ENCODE assay signal across 8 cellular contexts in genomic region chr19:15222738-15223648, GRCh38. TPM values are rescaled to one million over a fixed set of nuclear protein-coding genes. Genes with fewer than 3 reads are reported as not detected.
DNase-seq lines count a peak whose midpoint lies in the region; ATAC-seq, FAIRE-seq and TF ChIP-seq lines count a peak whose summit lies in the region.

No MANE protein-coding gene starts in this region.

- no peak overlapping the region for H3K9ac ChIP-seq in GM12878 (ENCODE audit: control insufficient read depth, insufficient read depth, low read length)

- ATAC-seq in HG02852 (IDR thresholded peaks at IDR 0.05; ENCODE audit: unreplicated experiment) (peak; percentile 87), GM12878 (peak; percentile 98), HG03378 (IDR thresholded peaks at IDR 0.05; ENCODE audit: unreplicated experiment) (no peak)

- H3K27me3 ChIP-seq in GM12878 (replicated peaks in 1 of 2; ENCODE audit: control insufficient read depth in 2 of 2, insufficient read depth in 2 of 2, low read length in 1 of 2), result no peaks in the 10 kb centered on the region; a peak in 1 of 4 replicates

- peak overlapping the region; percentile 67 for H3K4me3 ChIP-seq in GM12878

- H3K79me2 ChIP-seq in GM12878 (ENCODE audit: control insufficient read depth, insufficient read depth, low read length), result no peaks in the 10 kb centered on the region

- H3K9me3 ChIP-seq in GM12878 (replicated peaks; ENCODE audit: control insufficient read depth, insufficient read depth, low read length), result no peaks in the 10 kb centered on the region

- no peak for TF ChIP-seq RAD21 in GM12878 (IDR thresholded peaks at IDR 0.05; ENCODE audit: insufficient read depth, low read depth, low read length)

- H3K4me2 ChIP-seq in GM12878 (ENCODE audit: control insufficient read depth, insufficient read depth), result peak overlapping the region; percentile 98

- intact Hi-C loops in GM12878 (cut with micrococcal nuclease; ENCODE audit: unreplicated experiment), result no loop called here

- CTCF ChIA-PET in GM12878 (lab: Yijun Ruan, JAX), result no interaction called here

- 7% methylated on average over 38 of the region's 48 CpGs for WGBS in GM12878 (ENCODE audit: insufficient coverage, insufficient replicate concordance, low lambda C conversion rate, missing lambda C conversion rate)

- H3K36me3 ChIP-seq in GM12878 (ENCODE audit: control insufficient read depth in 2 of 2, insufficient read depth in 2 of 2, low read length in 1 of 2), result no peaks in the 10 kb centered on the region

- peaks cover 2% of the 10 kb centered on the region; the same call in 1 of the 2 replicates for H3K4me1 ChIP-seq in GM12878 (ENCODE audit: control insufficient read depth, insufficient read depth, low read length)

- peak overlapping the region; percentile 78 for H2AFZ ChIP-seq in GM12878 (ENCODE audit: control insufficient read depth, low read depth, low read length)

- in situ Hi-C loops in GM12878 (cut with MboI), result no loop called here

- no peaks in the 10 kb centered on the region for H4K20me1 ChIP-seq in GM12878 (ENCODE audit: control insufficient read depth, insufficient read depth)

- no TSS peak for BruUV-seq in GM12878 (replicated peaks; lab: Mats Ljungman, UMichigan)

- TF ChIP-seq EP300 in GM12878 (IDR thresholded peaks at IDR 0.05; ENCODE audit: borderline replicate concordance in 1 of 2, control insufficient read depth in 1 of 2, low read depth in 2 of 2, low read length in 2 of 2), result no peak

- DNase-seq in NCI-H2029 treated with DMSO at 0.1 percent for 48 hours (lab: John Stamatoyannopoulos, UW) (peak; percentile 85), GM12878 (ENCODE audit: low read depth, low spot score) (peak; percentile 45), hypothalamus (lab: John Stamatoyannopoulos, UW) (peak in 50 of 51 donors; percentile 31 to 96 (median 86)), renal cortical epithelial cell (ENCODE audit: low read depth) (peak; percentile 84)

- SMC1A ChIA-PET in GM12878 (lab: Charles Lee; ENCODE audit: uncharacterized antibody, unreplicated experiment), result no interaction called here

- FAIRE-seq in G401.6 (lab: Jason Lieb, UNC), result peak; percentile 19
- peak; percentile 96 for FAIRE-seq in TTC549 (lab: Jason Lieb, UNC)
- FAIRE-seq in GM12878 (lab: Jason Lieb, UNC), result peak; percentile 75

- POLR2A ChIA-PET in GM12878 (lab: Charles Lee), result no interaction called here

- no peak for TF ChIP-seq CTCF in GM12878 (IDR thresholded peaks at IDR 0.05 in 2 of 3, conservative IDR thresholded peaks at IDR 0.05 in 1 of 3; ENCODE audit: control insufficient read depth in 2 of 3, extremely low read depth in 1 of 3, insufficient read depth in 1 of 3, low read depth in 3 of 3, low read length in 3 of 3)

- RAD21 ChIA-PET in GM12878 (lab: Charles Lee; ENCODE audit: unreplicated experiment), result no interaction called here

- TF ChIP-seq POLR2A in GM12878 (IDR thresholded peaks at IDR 0.05; ENCODE audit: low read depth, low read length), result no peak

- H3K27ac ChIP-seq in GM12878 (ENCODE audit: control insufficient read depth, insufficient read depth), result no peak overlapping the region

TF ChIP-seq in GM12878, 131 proteins besides CTCF, POLR2A, EP300 and RAD21 (continues in another document):
- no peak for TF ChIP-seq FOS (IDR thresholded peaks at IDR 0.05; ENCODE audit: borderline replicate concordance, extremely low read depth, insufficient read length)
- no peak for TF ChIP-seq POLR2AphosphoS2 (IDR thresholded peaks at IDR 0.05; ENCODE audit: low read depth, low read length)
- peak; percentile 19; the same call in 1 of the 2 replicates for TF ChIP-seq CREB1 (IDR thresholded peaks at IDR 0.05; ENCODE audit: low read depth)
- TF ChIP-seq RB1 (IDR thresholded peaks at IDR 0.05; ENCODE audit: borderline replicate concordance), result 0 out of 2 replicates have a peak, but pooled peaks have one; percentile 6
- TF ChIP-seq ZZZ3 (IDR thresholded peaks at IDR 0.05; ENCODE audit: control insufficient read depth, insufficient read length, low read depth), result no peak
- no peak for TF ChIP-seq MEF2A (IDR thresholded peaks at IDR 0.05; ENCODE audit: insufficient read depth, low read depth, low read length)
- no peak for TF ChIP-seq BHLHE40 (IDR thresholded peaks at IDR 0.05; ENCODE audit: borderline replicate concordance in 1 of 2, low read depth in 2 of 2, low read length in 1 of 2)
- no peak for TF ChIP-seq NRF1 (conservative IDR thresholded peaks at IDR 0.05; ENCODE audit: low read depth, low read length)
- TF ChIP-seq, protein P1, sequence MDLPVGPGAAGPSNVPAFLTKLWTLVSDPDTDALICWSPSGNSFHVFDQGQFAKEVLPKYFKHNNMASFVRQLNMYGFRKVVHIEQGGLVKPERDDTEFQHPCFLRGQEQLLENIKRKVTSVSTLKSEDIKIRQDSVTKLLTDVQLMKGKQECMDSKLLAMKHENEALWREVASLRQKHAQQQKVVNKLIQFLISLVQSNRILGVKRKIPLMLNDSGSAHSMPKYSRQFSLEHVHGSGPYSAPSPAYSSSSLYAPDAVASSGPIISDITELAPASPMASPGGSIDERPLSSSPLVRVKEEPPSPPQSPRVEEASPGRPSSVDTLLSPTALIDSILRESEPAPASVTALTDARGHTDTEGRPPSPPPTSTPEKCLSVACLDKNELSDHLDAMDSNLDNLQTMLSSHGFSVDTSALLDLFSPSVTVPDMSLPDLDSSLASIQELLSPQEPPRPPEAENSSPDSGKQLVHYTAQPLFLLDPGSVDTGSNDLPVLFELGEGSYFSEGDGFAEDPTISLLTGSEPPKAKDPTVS (IDR thresholded peaks at IDR 0.05; ENCODE audit: low read depth, low read length), result no peak
- TF ChIP-seq EGR1 (IDR thresholded peaks at IDR 0.05; ENCODE audit: borderline replicate concordance in 1 of 2, low read depth in 2 of 2, low read length in 2 of 2), result peak in 1 of 2 experiments; percentile 63; a peak in 1 of 3 replicates
- peak; percentile 91 for TF ChIP-seq ZNF384 (IDR thresholded peaks at IDR 0.05; ENCODE audit: borderline replicate concordance, low read depth, low read length)
- TF ChIP-seq JUND (IDR thresholded peaks at IDR 0.05; ENCODE audit: low read depth, low read length), result no peak
- peak; percentile 97 for TF ChIP-seq BMI1 (IDR thresholded peaks at IDR 0.05; ENCODE audit: borderline replicate concordance)
- TF ChIP-seq IKZF2 (IDR thresholded peaks at IDR 0.05), result no peak
- peak; percentile 98 for TF ChIP-seq MXI1 (IDR thresholded peaks at IDR 0.05; ENCODE audit: low read depth, low read length)
- TF ChIP-seq CBX3 (IDR thresholded peaks at IDR 0.05; ENCODE audit: borderline replicate concordance, low read depth), result no peak
- peak; percentile 87 for TF ChIP-seq SP1 (IDR thresholded peaks at IDR 0.05; ENCODE audit: low read depth, low read length)

RNA-seq across cellular contexts. Expression of gene EPHX3, which starts 9.3 kb away (rescaled TPM):
- total RNA-seq in GM12878 (2013; cell fraction: nucleolus; rRNA removed), result not detected in 2 replicates
- total RNA-seq in GM12878 (2014; rRNA removed) (not detected in 2 replicates), GM12878 (2014; rRNA removed; fragmentation: Illumina TruSeq; extraction: Trizol) (not detected in 2 replicates), GM12878 (2021) (not detected in 2 replicates), renal cortical epithelial cell (0.60 TPM in 1 of 2 replicates, not detected in the other)
- not detected for polyA plus RNA-seq in GM12878 (2011; ENCODE audit: low read depth)
- polyA plus RNA-seq in GM12878 (2011; rRNA removed) (0.04 TPM in 1 of 2 replicates, not detected in the other), GM12878 (2014; fragmentation: Illumina TruSeq; extraction: Trizol) (not detected in 2 replicates), GM12878 (2014; fragmentation: Nextera tagmentation; extraction: Ambion mirVana) (not detected), GM12878 (2014; rRNA removed) (not detected in 2 replicates), GM12878 (2016; fragmentation: Nextera tagmentation; extraction: Ambion mirVana) (not detected)
- not detected in 2 replicates for polyA plus RNA-seq in GM12878 (2011; cell fraction: cytosol; rRNA removed)
- polyA plus RNA-seq in GM12878 (2011; cell fraction: nucleus; rRNA removed), result 0.26 TPM in 1 of 2 replicates, not detected in the other
- polyA plus RNA-seq in GM12878 (2012), result not detected in 2 replicates
- 0.21 and 0.29 TPM in 2 replicates for polyA minus RNA-seq in GM12878 (2011; rRNA and poly(A)+ RNA removed)
- not detected in 2 replicates for polyA minus RNA-seq in GM12878 (2011; cell fraction: cytosol; rRNA and poly(A)+ RNA removed)
- 0.48 TPM in 1 of 2 replicates, not detected in the other for polyA minus RNA-seq in GM12878 (2011; cell fraction: nucleus; rRNA and poly(A)+ RNA removed)

RNA-seq across cellular contexts. Expression of gene NOTCH3, which starts 22.2 kb away (rescaled TPM):
- not detected in 2 replicates for total RNA-seq in GM12878 (2013; cell fraction: nucleolus; rRNA removed)
- total RNA-seq in GM12878 (2014; rRNA removed) (0.11 TPM in 1 of 2 replicates, not detected in the other), GM12878 (2014; rRNA removed; fragmentation: Illumina TruSeq; extraction: Trizol) (not detected in 2 replicates), GM12878 (2021) (0.10 and 0.37 TPM in 2 replicates), renal cortical epithelial cell (2.6 and 6.1 TPM in 2 replicates)
- polyA plus RNA-seq in GM12878 (2011; ENCODE audit: low read depth), result not detected
- polyA plus RNA-seq in GM12878 (2011; rRNA removed) (not detected in 2 replicates), GM12878 (2014; fragmentation: Illumina TruSeq; extraction: Trizol) (0.01 TPM in 1 of 2 replicates, not detected in the other), GM12878 (2014; fragmentation: Nextera tagmentation; extraction: Ambion mirVana) (not detected), GM12878 (2014; rRNA removed) (0.03 and 0.42 TPM in 2 replicates), GM12878 (2016; fragmentation: Nextera tagmentation; extraction: Ambion mirVana) (under 1 TPM in 1 of 2 experiments, not detected in 1; 0.03 TPM)
- not detected in 2 replicates for polyA plus RNA-seq in GM12878 (2011; cell fraction: cytosol; rRNA removed)
- 0.01 TPM in 1 of 2 replicates, not detected in the other for polyA plus RNA-seq in GM12878 (2011; cell fraction: nucleus; rRNA removed)
- 0.07 and 0.12 TPM in 2 replicates for polyA plus RNA-seq in GM12878 (2012)
- not detected in 2 replicates for polyA minus RNA-seq in GM12878 (2011; rRNA and poly(A)+ RNA removed)
- not detected in 2 replicates for polyA minus RNA-seq in GM12878 (2011; cell fraction: cytosol; rRNA and poly(A)+ RNA removed)
- polyA minus RNA-seq in GM12878 (2011; cell fraction: nucleus; rRNA and poly(A)+ RNA removed), result not detected in 2 replicates
